ENCODE assay signal across 17 cellular contexts in genomic region chr20:49160057-49160929, GRCh38. TPM values are rescaled to one million over a fixed set of nuclear protein-coding genes. Genes with fewer than 3 reads are reported as not detected.
DNase-seq lines count a peak whose midpoint lies in the region; ATAC-seq lines count a peak whose summit lies in the region.
"Had no signal": no experiment of that assay in that cellular context is flagged by ENCODE, and none has a peak within 500 bp of the region (broad histone marks: within the 10 kb centered on the region; RNA-seq: fewer than 3 reads in every experiment).

No MANE protein-coding gene starts in this region.

- no peak overlapping the region for H3K4me3 ChIP-seq in CD8-positive, alpha-beta memory T cell (ENCODE audit: low read length)
- H3K4me3 ChIP-seq: BLaER1, left ventricle myocardium inferior had no signal

- H3K27me3 ChIP-seq in CD8-positive, alpha-beta memory T cell (ENCODE audit: insufficient read depth, low read length, poor library complexity, severe bottlenecking), result no peaks in the 10 kb centered on the region
- H3K27me3 ChIP-seq: BLaER1 had no signal

- peak overlapping the region; percentile 5 for H3K27ac Mint-ChIP-seq in activated CD4-positive, alpha-beta T cell treated with anti-CD3 and anti-CD28 coated beads, Interleukin-2, amount 10 ng/mL, durations not matched to agents 7 days and 5 days
- H3K27ac Mint-ChIP-seq in CD8-positive, alpha-beta memory T cell, result peak overlapping the region in 6 of 8 donors; percentile 24 to 50 (median 35)
- H3K27ac Mint-ChIP-seq in T-helper 17 cell, result peak overlapping the region; percentile 77

- no peaks in the 10 kb centered on the region for H3K27me3 Mint-ChIP-seq in activated CD4-positive, alpha-beta T cell treated with anti-CD3 and anti-CD28 coated beads, Interleukin-2, amount 10 ng/mL, durations not matched to agents 7 days and 5 days
- no peaks in the 10 kb centered on the region for H3K27me3 Mint-ChIP-seq in CD8-positive, alpha-beta memory T cell
- no peaks in the 10 kb centered on the region for H3K27me3 Mint-ChIP-seq in T-helper 17 cell

- no peak overlapping the region for H3K4me3 Mint-ChIP-seq in activated CD4-positive, alpha-beta T cell treated with anti-CD3 and anti-CD28 coated beads, Interleukin-2, amount 10 ng/mL, durations not matched to agents 7 days and 5 days
- H3K4me3 Mint-ChIP-seq in CD8-positive, alpha-beta memory T cell, result no peak overlapping the region
- H3K4me3 Mint-ChIP-seq in T-helper 17 cell, result no peak overlapping the region

- ATAC-seq in T-helper 17 cell (no peak), GM21825 (IDR thresholded peaks at IDR 0.05; ENCODE audit: unreplicated experiment) (no peak)

- H3K9me3 Mint-ChIP-seq in activated CD4-positive, alpha-beta T cell treated with anti-CD3 and anti-CD28 coated beads, Interleukin-2, amount 10 ng/mL, durations not matched to agents 7 days and 5 days, result no peaks in the 10 kb centered on the region
- no peaks in the 10 kb centered on the region for H3K9me3 Mint-ChIP-seq in CD8-positive, alpha-beta memory T cell

- H3K4me1 ChIP-seq in CD8-positive, alpha-beta memory T cell (ENCODE audit: insufficient read depth, low read length), result peaks cover under 1% of the 10 kb centered on the region

- no peak for DNase-seq in activated CD4-positive, alpha-beta T cell treated with anti-CD3 and anti-CD28 coated beads, Interleukin-2, amount 10 ng/mL, durations not matched to agents 7 days and 5 days
- DNase-seq in activated CD4-positive, alpha-beta T cell treated with anti-CD3 and anti-CD28 coated beads for 48 hours, result no peak
- no peak for DNase-seq in CD8-positive, alpha-beta memory T cell
- DNase-seq in T-helper 17 cell, result no peak
- DNase-seq in epithelial cell of prostate (ENCODE audit: low read depth, low spot score), result no peak
- no peak for DNase-seq in NCI-H69 (lab: John Stamatoyannopoulos, UW)
- DNase-seq in HUDEP-2 (lab: John Stamatoyannopoulos, UW; ENCODE audit: unreplicated experiment in 76 of 76), result no peak
- DNase-seq: activated CD4-positive, alpha-beta T cell treated with anti-CD3 and anti-CD28 coated beads, Interleukin-2, amount 50 U/mL, for 48 hours; activated gamma-delta T cell; GF-D8; H7; head of caudate nucleus; left ventricle myocardium inferior; MM.1S; stimulated activated CD8-positive, alpha-beta memory T cell treated with anti-CD3 and anti-CD28 coated beads, Interleukin-4, amount 100 ng/mL, for 48 hours had no signal

- peaks cover 41% of the 10 kb centered on the region for H3K36me3 Mint-ChIP-seq in activated CD4-positive, alpha-beta T cell treated with anti-CD3 and anti-CD28 coated beads, Interleukin-2, amount 10 ng/mL, durations not matched to agents 7 days and 5 days (ENCODE audit: low read depth)
- H3K36me3 Mint-ChIP-seq in CD8-positive, alpha-beta memory T cell, result peaks cover 0 to 67% (median 6%) of the 10 kb centered on the region in 3 donors
- H3K36me3 Mint-ChIP-seq in T-helper 17 cell (ENCODE audit: low read depth), result no peaks in the 10 kb centered on the region

- CTCF ChIA-PET in activated CD4-positive, alpha-beta T cell treated with anti-CD3 and anti-CD28 coated beads, Interleukin-2, amount 10 ng/mL, durations not matched to agents 7 days and 5 days (lab: Charles Lee), result interaction anchor here (0.8 to 1.3 kb wide), 6 partner anchors 11 to 56 kb away, joined by 3 to 4 read pairs (median 3); no protein-coding TSS in a partner anchor
- CTCF ChIA-PET in CD8-positive, alpha-beta memory T cell (lab: Charles Lee), result interaction anchor here (1.1 kb wide), 1 partner anchor 57 kb away, joined by 3 read pairs; no protein-coding TSS in a partner anchor

- H3K9me3 ChIP-seq in CD8-positive, alpha-beta memory T cell (ENCODE audit: low read length), result no peaks in the 10 kb centered on the region
- H3K9me3 ChIP-seq in T-helper 17 cell (ENCODE audit: control insufficient read depth, low read length, poor library complexity, severe bottlenecking), result no peaks in the 10 kb centered on the region
- H3K9me3 ChIP-seq: BLaER1, left ventricle myocardium inferior had no signal

- no peak overlapping the region for H3K27ac ChIP-seq in CD8-positive, alpha-beta memory T cell (ENCODE audit: low read depth, low read length)
- peak overlapping the region; percentile 80 for H3K27ac ChIP-seq in epithelial cell of prostate
- H3K27ac ChIP-seq: BLaER1, left ventricle myocardium inferior had no signal

- peaks cover 40% of the 10 kb centered on the region for H3K4me1 Mint-ChIP-seq in activated CD4-positive, alpha-beta T cell treated with anti-CD3 and anti-CD28 coated beads, Interleukin-2, amount 10 ng/mL, durations not matched to agents 7 days and 5 days
- H3K4me1 Mint-ChIP-seq in CD8-positive, alpha-beta memory T cell, result peaks cover 26 to 51% (median 36%) of the 10 kb centered on the region in 3 donors
- peaks cover 24% of the 10 kb centered on the region for H3K4me1 Mint-ChIP-seq in T-helper 17 cell

- POLR2A ChIA-PET in activated CD4-positive, alpha-beta T cell treated with anti-CD3 and anti-CD28 coated beads, Interleukin-2, amount 10 ng/mL, durations not matched to agents 7 days and 5 days (lab: Charles Lee), result no interaction called here
- POLR2A ChIA-PET in CD8-positive, alpha-beta memory T cell (lab: Charles Lee), result interaction anchor here (0.7 kb wide), 1 partner anchor 14 kb away, joined by 3 read pairs; no protein-coding TSS in a partner anchor

- no peaks in the 10 kb centered on the region for H3K36me3 ChIP-seq in CD8-positive, alpha-beta memory T cell (ENCODE audit: insufficient read depth, low read length)

RNA-seq across cellular contexts. Expression of gene STAU1, which starts 27.8 kb away (rescaled TPM):
- total RNA-seq in activated CD4-positive, alpha-beta T cell treated with anti-CD3 and anti-CD28 coated beads, Interleukin-2, amount 10 ng/mL, durations not matched to agents 7 days and 5 days, result 10 to 100 TPM; 51.8 to 57.8 TPM
- total RNA-seq in CD8-positive, alpha-beta memory T cell, result 10 to 100 TPM; 76.8 to 77.6 TPM
- polyA plus RNA-seq in CD8-positive, alpha-beta memory T cell, result 40.5 TPM
- 10 to 100 TPM; 45.6 to 62.5 TPM for total RNA-seq in T-helper 17 cell

RNA-seq across cellular contexts. Expression of gene DDX27, which starts 58.9 kb away (rescaled TPM):
- 10 to 100 TPM; 39.1 to 42.0 TPM for total RNA-seq in activated CD4-positive, alpha-beta T cell treated with anti-CD3 and anti-CD28 coated beads, Interleukin-2, amount 10 ng/mL, durations not matched to agents 7 days and 5 days
- 10 to 100 TPM; 67.3 to 68.7 TPM for total RNA-seq in CD8-positive, alpha-beta memory T cell
- polyA plus RNA-seq in CD8-positive, alpha-beta memory T cell, result 50.1 TPM
- total RNA-seq in T-helper 17 cell, result 10 to 100 TPM; 84.1 to 87.5 TPM

Comparison
In these comparisons a context has a peak if more than half of its experiments do, and no peak if none do; other contexts are left out.
1. H3K27ac Mint-ChIP-seq: peak in every context shown above with its lines; median percentile 77 in T-helper 17 cell; 35 in CD8-positive, alpha-beta memory T cell; 5 in activated CD4-positive, alpha-beta T cell treated with anti-CD3 and anti-CD28 coated beads, Interleukin-2, amount 10 ng/mL, durations not matched to agents 7 days and 5 days.